ENCODE assay signal across 8 cellular contexts in genomic region chr18:32072321-32072720, GRCh38. TPM values are rescaled to one million over a fixed set of nuclear protein-coding genes. Genes with fewer than 3 reads are reported as not detected.
DNase-seq lines count a peak whose midpoint lies in the region; ATAC-seq and TF ChIP-seq lines count a peak whose summit lies in the region.

No MANE protein-coding gene starts in this region.

- intact Hi-C loops in CD4-positive, alpha-beta memory T cell (cut with micrococcal nuclease) = loop anchor here (1.0 to 2.0 kb wide), 4 partner anchors 20 to 129 kb away; partner anchors contain the start of gene TRAPPC8

- H3K4me1 ChIP-seq in CD4-positive, alpha-beta memory T cell (ENCODE audit: insufficient read depth, low read length) = peaks cover 9% of the 10 kb centered on the region
- no peaks in the 10 kb centered on the region for H3K4me1 ChIP-seq in Peyer's patch

- H3K27me3 Mint-ChIP-seq in CD4-positive, alpha-beta memory T cell = no peaks in the 10 kb centered on the region

- no peak overlapping the region for H3K27ac ChIP-seq in CD4-positive, alpha-beta memory T cell (ENCODE audit: low read depth, low read length)
- H3K27ac ChIP-seq in Peyer's patch = no peak overlapping the region

- peaks cover 5% of the 10 kb centered on the region for H3K36me3 ChIP-seq in CD4-positive, alpha-beta memory T cell (ENCODE audit: insufficient read depth, low read length)
- H3K36me3 ChIP-seq in Peyer's patch = no peaks in the 10 kb centered on the region

- peak overlapping the region in 4 of 7 donors; percentile 13 to 64 (median 58) for H3K27ac Mint-ChIP-seq in CD4-positive, alpha-beta memory T cell

- H3K27me3 ChIP-seq in CD4-positive, alpha-beta memory T cell (ENCODE audit: insufficient read depth, low read length) = no peaks in the 10 kb centered on the region
- H3K27me3 ChIP-seq in Peyer's patch = no peaks in the 10 kb centered on the region

- CTCF ChIA-PET in CD4-positive, alpha-beta memory T cell (lab: Charles Lee; ENCODE audit: partially characterized antibody) = interaction anchor here (0.6 to 3.1 kb wide), 36 partner anchors 11 to 212 kb away, joined by 3 to 42 read pairs (median 6); partner anchors contain the start of genes RNF125, RNF138 and TRAPPC8

- no peak for TF ChIP-seq POLR2A in Peyer's patch (IDR thresholded peaks at IDR 0.05)

- ATAC-seq in GM19468 (IDR thresholded peaks at IDR 0.05; ENCODE audit: extremely low read depth, unreplicated experiment) = peak; percentile 46
- no peak for ATAC-seq in HG02763 (IDR thresholded peaks at IDR 0.05; ENCODE audit: unreplicated experiment)

- no peak overlapping the region for H3K4me3 Mint-ChIP-seq in CD4-positive, alpha-beta memory T cell

- H3K4me1 Mint-ChIP-seq in CD4-positive, alpha-beta memory T cell = peaks cover 5 to 11% (median 8%) of the 10 kb centered on the region in 4 donors

- no peak overlapping the region for H3K4me3 ChIP-seq in CD4-positive, alpha-beta memory T cell (ENCODE audit: low read length in 2 of 2)
- no peak overlapping the region for H3K4me3 ChIP-seq in Peyer's patch

- DNase-seq in CD4-positive, alpha-beta memory T cell = peak in 4 of 5 donors; percentile 43 to 49 (median 48)
- DNase-seq in Peyer's patch (no peak), iPS-NIHi11 (ENCODE audit: low spot score) (peak; percentile 26), NCI-H510A (lab: John Stamatoyannopoulos, UW) (no peak), SHP77 (lab: John Stamatoyannopoulos, UW) (no peak)
- DNase-seq in effector CD4-positive, alpha-beta T cell = no peak

- no peaks in the 10 kb centered on the region for H3K9me3 ChIP-seq in CD4-positive, alpha-beta memory T cell (ENCODE audit: control insufficient read depth in 1 of 2, low read length in 2 of 2)
- no peaks in the 10 kb centered on the region for H3K9me3 ChIP-seq in Peyer's patch

- peak; percentile 45 to 63 (median 53) for TF ChIP-seq CTCF in Peyer's patch (IDR thresholded peaks at IDR 0.05)

- POLR2A ChIA-PET in CD4-positive, alpha-beta memory T cell (lab: Charles Lee; ENCODE audit: partially characterized antibody) = interaction anchor here (0.6 to 4.7 kb wide), 10 partner anchors 11 to 130 kb away, joined by 3 to 62 read pairs (median 4); partner anchors contain the start of genes RNF125, RNF138 and TRAPPC8

- no peaks in the 10 kb centered on the region for H3K9me3 Mint-ChIP-seq in CD4-positive, alpha-beta memory T cell

- peaks cover 48 to 65% of the 10 kb centered on the region in 2 donors for H3K36me3 Mint-ChIP-seq in CD4-positive, alpha-beta memory T cell

RNA-seq across cellular contexts. Expression of gene RNF138, which starts 19.4 kb away (rescaled TPM):
- total RNA-seq in CD4-positive, alpha-beta memory T cell = 10 to 100 TPM; 58.1 to 61.8 TPM
- 10 to 100 TPM; 74.6 to 83.2 TPM for polyA plus RNA-seq in CD4-positive, alpha-beta memory T cell
- total RNA-seq in Peyer's patch = 10 to 100 TPM; 11.1 to 21.7 (median 15.4) TPM

RNA-seq across cellular contexts. Expression of gene RNF125, which starts 53.7 kb away (rescaled TPM):
- total RNA-seq in CD4-positive, alpha-beta memory T cell = 10 to 100 TPM; 38.2 to 40.3 TPM
- 10 to 100 TPM; 62.8 to 82.7 TPM for polyA plus RNA-seq in CD4-positive, alpha-beta memory T cell
- total RNA-seq in Peyer's patch = 10 to 100 TPM in 3 of 4 donors, 1 to 10 TPM in 1; 1.7 to 19.6 (median 16.1) TPM

Comparison
In these comparisons a context has a peak if more than half of its experiments do, and no peak if none do; other contexts are left out.
1. DNase-seq: peak in CD4-positive, alpha-beta memory T cell (4 of 5) and iPS-NIHi11 (single experiment); none in Peyer's patch (0 of 3), NCI-H510A (single experiment), SHP77 (0 of 2) and effector CD4-positive, alpha-beta T cell (single experiment).